ENCODE assay signal across 8 cellular contexts in the genomic region with DNA sequence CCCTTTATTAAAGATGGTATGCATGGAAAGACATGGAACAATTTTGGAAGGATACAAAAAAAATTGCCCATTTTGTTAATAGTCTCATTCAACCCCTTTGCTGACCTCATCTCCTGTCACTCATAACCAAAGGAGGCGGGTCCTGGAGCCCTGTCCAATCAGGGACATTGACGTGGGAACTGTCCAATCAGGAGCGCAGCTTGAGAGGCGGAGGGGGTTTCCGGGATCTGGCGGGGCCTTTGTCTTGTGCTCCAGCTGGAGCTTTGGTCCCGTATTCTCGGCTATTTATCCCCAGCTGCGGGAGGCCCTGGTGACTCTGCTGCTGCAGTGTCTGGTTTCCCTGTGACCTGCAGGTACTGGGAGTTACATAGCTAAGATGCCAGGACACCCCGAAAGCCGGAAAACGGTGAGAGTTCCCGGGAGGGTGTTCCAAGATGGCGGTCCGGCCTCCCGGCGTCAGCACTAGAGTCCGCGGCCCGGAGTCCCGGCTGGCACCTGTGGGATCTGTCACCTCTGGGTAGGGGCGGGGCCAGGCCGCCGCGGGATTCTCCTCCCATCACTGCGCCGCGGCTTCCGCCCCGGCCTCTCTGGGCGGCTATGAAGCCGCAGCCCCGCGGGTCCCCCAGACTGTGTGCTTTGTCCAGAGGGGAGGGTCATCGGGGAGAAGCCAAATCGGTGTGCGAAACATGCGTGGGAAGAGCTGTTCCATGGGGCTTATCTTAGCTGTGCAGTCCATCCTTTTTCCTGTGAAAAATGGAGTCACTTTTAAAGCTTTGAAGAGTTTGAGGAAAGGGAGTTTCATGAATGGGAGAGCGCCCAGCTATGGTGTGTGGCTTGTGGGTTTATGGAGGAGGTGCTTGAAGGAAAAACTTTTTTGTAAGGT. TPM values are rescaled to one million over a fixed set of nuclear protein-coding genes. Genes with fewer than 3 reads are reported as not detected.
DNase-seq lines count a peak whose midpoint lies in the region; ATAC-seq and TF ChIP-seq lines count a peak whose summit lies in the region.

A gene (plus strand): TSS at position 238 of the 883 bp plus-strand sequence. CDS start 87,436 bp downstream, outside the sequence.

- H3K9me3 ChIP-seq in Loucy (ENCODE audit: insufficient read depth, low read depth, low read length) (no peaks in the 10 kb centered on the region), RWPE2 (ENCODE audit: severe bottlenecking) (no peaks in the 10 kb centered on the region)

- peak within 1 kb of the TSS; percentile 91 for H3K4me2 ChIP-seq in Loucy (ENCODE audit: low read depth, low read length, poor library complexity, severe bottlenecking)

- 0 out of 2 replicates have a peak, but pooled peaks cover 1% of the 10 kb centered on the region for H3K36me3 ChIP-seq in H7 (replicated peaks; ENCODE audit: control insufficient read depth, insufficient read depth, low read length)
- H3K36me3 ChIP-seq in Loucy (ENCODE audit: insufficient read depth, low read length) = no peaks in the 10 kb centered on the region
- no peaks in the 10 kb centered on the region for H3K36me3 ChIP-seq in RWPE2 (ENCODE audit: low read depth)

- H3K4me3 ChIP-seq in H7 (ENCODE audit: insufficient read depth, low read depth, low read length) (peak within 1 kb of the TSS; percentile 79), Loucy (ENCODE audit: low read length, poor library complexity, severe bottlenecking) (peak within 1 kb of the TSS; percentile 91), RWPE2 (ENCODE audit: severe bottlenecking) (peak within 1 kb of the TSS; percentile 47), fibroblast of the aortic adventitia (ENCODE audit: low read depth, low read length) (peak within 1 kb of the TSS; percentile 80)

- ATAC-seq in RWPE2 (ENCODE audit: low read depth) = peak; percentile 94
- peak; percentile 95 to 96 for ATAC-seq in natural killer cell treated with Interleukin-12 subunit alpha and Interleukin-12 subunit beta and Interleukin-15 and Interleukin-18, amount 100 ng/mL, for 72 hours

- no peak for TF ChIP-seq CTCF in Loucy (conservative IDR thresholded peaks at IDR 0.05; ENCODE audit: low read length)
- TF ChIP-seq CTCF in RWPE2 (IDR thresholded peaks at IDR 0.05; ENCODE audit: poor library complexity, severe bottlenecking) = no peak
- no peak for TF ChIP-seq CTCF in fibroblast of the aortic adventitia (IDR thresholded peaks at IDR 0.05; ENCODE audit: insufficient read depth, low read length)

- no peaks in the 10 kb centered on the region for H3K9me2 ChIP-seq in Loucy (replicated peaks; ENCODE audit: low read depth, low read length)

- peaks cover 14% of the 10 kb centered on the region for H3K36me3 Mint-ChIP-seq in natural killer cell treated with Interleukin-12 subunit alpha and Interleukin-12 subunit beta and Interleukin-15 and Interleukin-18, amount 100 ng/mL, for 72 hours

- H3K27me3 Mint-ChIP-seq in natural killer cell treated with Interleukin-12 subunit alpha and Interleukin-12 subunit beta and Interleukin-15 and Interleukin-18, amount 100 ng/mL, for 72 hours = peaks cover 20 to 31% of the 10 kb centered on the region in 2 donors

- peaks cover 45% of the 10 kb centered on the region for H3K79me2 ChIP-seq in Loucy (ENCODE audit: insufficient read depth, low read length)

- H3K4me1 Mint-ChIP-seq in natural killer cell treated with Interleukin-12 subunit alpha and Interleukin-12 subunit beta and Interleukin-15 and Interleukin-18, amount 100 ng/mL, for 72 hours (ENCODE audit: low read depth in 2 of 2) = peaks cover 35 to 41% of the 10 kb centered on the region in 2 donors

- H3K27ac ChIP-seq in RWPE2 (ENCODE audit: poor library complexity, severe bottlenecking) = peak within 1 kb of the TSS; percentile 59

- H3F3A ChIP-seq in Loucy (ENCODE audit: low read depth) = no peaks in the 10 kb centered on the region

- H3K4me1 ChIP-seq in Loucy (ENCODE audit: insufficient read depth, low read length, poor library complexity, severe bottlenecking) = peaks cover 26% of the 10 kb centered on the region
- H3K4me1 ChIP-seq in RWPE2 (ENCODE audit: insufficient read depth, poor library complexity, severe bottlenecking) = no peaks in the 10 kb centered on the region

- peak within 1 kb of the TSS; percentile 97 for H2AFZ ChIP-seq in Loucy (ENCODE audit: low read length)

- H3K4me3 Mint-ChIP-seq in natural killer cell treated with Interleukin-12 subunit alpha and Interleukin-12 subunit beta and Interleukin-15 and Interleukin-18, amount 100 ng/mL, for 72 hours = peak within 1 kb of the TSS; percentile 99

- H3K27ac Mint-ChIP-seq in natural killer cell treated with Interleukin-12 subunit alpha and Interleukin-12 subunit beta and Interleukin-15 and Interleukin-18, amount 100 ng/mL, for 72 hours = peak within 1 kb of the TSS; percentile 89 to 95

- no peaks in the 10 kb centered on the region for H3K9me3 Mint-ChIP-seq in natural killer cell treated with Interleukin-12 subunit alpha and Interleukin-12 subunit beta and Interleukin-15 and Interleukin-18, amount 100 ng/mL, for 72 hours

- H3K27me3 ChIP-seq in H7 (ENCODE audit: control insufficient read depth, insufficient read depth, low read length) (no peaks in the 10 kb centered on the region), Loucy (ENCODE audit: insufficient read depth, low read length, poor library complexity, severe bottlenecking) (no peaks in the 10 kb centered on the region), RWPE2 (ENCODE audit: insufficient read depth, poor library complexity, severe bottlenecking) (no peaks in the 10 kb centered on the region)

- H4K20me1 ChIP-seq in Loucy (ENCODE audit: insufficient read depth, low read length, poor library complexity, severe bottlenecking) = peaks cover 15% of the 10 kb centered on the region

- peak within 1 kb of the TSS; percentile 79 for H3K9ac ChIP-seq in Loucy (ENCODE audit: low read depth, low read length, poor library complexity, severe bottlenecking)

- peak; percentile 96 for DNase-seq in ELF-1 (ENCODE audit: low read depth, low spot score)
- peak; percentile 97 for DNase-seq in H7
- DNase-seq in RWPE2 (ENCODE audit: low spot score) = peak; percentile 83
- peak; percentile 76 for DNase-seq in activated effector memory CD4-positive, alpha-beta T cell treated with Interleukin-2 at 50 U/mL for 16 hours
- peak; percentile 93 for DNase-seq in fibroblast of the aortic adventitia (ENCODE audit: low read depth)
- peak; percentile 93 for DNase-seq in natural killer cell treated with Interleukin-12 subunit alpha and Interleukin-12 subunit beta and Interleukin-15 and Interleukin-18, amount 100 ng/mL, for 72 hours (ENCODE audit: low spot score)
- peak; percentile 91 for DNase-seq in stimulated activated naive CD4-positive, alpha-beta T cell treated with Interleukin-2 at 50 U/mL for 16 hours (lab: John Stamatoyannopoulos, UW)

RNA-seq across cellular contexts. Expression of the gene that starts here (rescaled TPM):
- total RNA-seq in H7 (2014; rRNA removed; shearing (Covaris generic)) = 21.9 and 37.8 TPM in 2 replicates
- 8.4 and 10.5 TPM in 2 replicates for total RNA-seq in fibroblast of the aortic adventitia (ENCODE audit: low replicate concordance)
- total RNA-seq in natural killer cell treated with Interleukin-12 subunit alpha and Interleukin-12 subunit beta and Interleukin-15 and Interleukin-18, amount 100 ng/mL, for 72 hours = 1 to 10 TPM; 5.7 to 7.6 TPM

Comparison
In these comparisons a context has a peak if more than half of its experiments do, and no peak if none do; other contexts are left out.
1. Peak in every context shown above with its lines: DNase-seq, ATAC-seq, H3K4me3 ChIP-seq and H3K27ac ChIP-seq.